Comparison of ENCODE assay signal across 2 cellular contexts in the genomic region with DNA sequence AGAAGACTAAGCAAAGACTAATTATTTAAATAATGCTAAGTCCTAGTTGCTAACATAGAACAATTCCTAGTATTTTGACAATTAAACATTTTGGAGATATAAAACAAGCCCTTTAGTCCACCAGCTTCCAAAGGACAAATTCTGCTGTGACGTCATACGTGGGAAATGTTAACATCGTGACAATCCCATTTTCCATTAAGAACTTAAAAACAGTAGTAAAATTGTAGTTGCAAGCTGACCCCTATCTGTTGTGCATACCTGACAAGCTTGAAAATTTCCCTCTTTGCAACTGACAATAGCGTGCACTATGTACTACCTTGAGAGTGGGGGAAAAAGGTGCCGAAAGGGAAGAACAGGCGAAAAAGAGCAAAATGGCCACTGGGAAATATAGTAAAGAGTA.
TF ChIP-seq lines count a peak whose summit lies in the region.

No MANE protein-coding gene starts in this region.

TF ChIP-seq in HepG2, 621 proteins besides CTCF, POLR2A, EP300 and RAD21:
- TF ChIP-seq ZNF143 (CRISPR knock-in tag; IDR thresholded peaks at IDR 0.05) (no peak), CREB1 (IDR thresholded peaks at IDR 0.05) (peak; percentile 86), CREB1 (CRISPR knock-in tag; IDR thresholded peaks at IDR 0.05) (no peak), ZNF816 (CRISPR knock-in tag; IDR thresholded peaks at IDR 0.05; ENCODE audit: borderline replicate concordance) (no peak), ZNF557 (CRISPR knock-in tag; IDR thresholded peaks at IDR 0.05) (no peak), HOXA5 (CRISPR knock-in tag; IDR thresholded peaks at IDR 0.05) (no peak), ZNF12 (CRISPR knock-in tag; IDR thresholded peaks at IDR 0.05) (no peak), ZNF282 (IDR thresholded peaks at IDR 0.05; ENCODE audit: partially characterized antibody) (no peak)

TF ChIP-seq in K562, 482 proteins besides CTCF, POLR2A, EP300 and RAD21:
- no peak for TF ChIP-seq ZNF507 (tag; conservative IDR thresholded peaks at IDR 0.05)
- no peak for TF ChIP-seq ATF1 (CRISPR knock-in tag; IDR thresholded peaks at IDR 0.05)
- TF ChIP-seq ATF1 (tag; IDR thresholded peaks at IDR 0.05), result peak; percentile 74
- TF ChIP-seq PHB (CRISPR knock-in tag; IDR thresholded peaks at IDR 0.05), result no peak
